In the genomic region with DNA sequence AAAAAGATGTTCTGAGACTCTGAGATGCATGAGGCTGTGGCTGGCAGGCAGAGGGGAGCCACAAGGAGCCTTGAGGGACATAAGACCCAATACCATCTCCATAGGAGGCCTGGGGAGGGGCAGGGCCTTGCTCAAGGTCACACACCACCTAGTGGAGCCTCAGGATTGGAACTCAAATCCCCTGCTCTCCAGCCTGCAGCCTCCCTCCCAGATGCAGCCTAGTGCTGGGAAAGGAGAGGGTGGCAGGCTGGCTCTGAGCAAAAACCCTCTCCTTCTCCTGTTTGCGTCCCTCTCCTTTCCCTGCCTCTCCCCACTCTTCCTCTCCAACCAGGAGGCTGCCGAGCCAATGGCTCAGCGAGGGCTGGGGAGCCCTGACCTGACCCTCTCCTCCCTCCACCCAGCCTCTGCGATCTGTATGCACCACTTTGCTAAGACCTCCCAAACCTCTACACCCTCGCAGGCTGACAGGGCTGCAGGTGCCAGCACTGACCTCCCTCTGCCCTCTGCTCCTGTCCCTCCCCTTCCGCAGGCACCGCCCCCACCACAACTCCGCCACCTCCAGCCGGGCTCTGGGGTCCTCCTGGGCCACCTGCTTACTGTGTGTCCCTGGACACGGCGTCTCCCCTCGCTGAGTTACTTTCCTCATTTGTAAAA, we compare ENCODE assay signal across 1 cellular context.
TF ChIP-seq lines count a peak whose summit lies in the region.

No MANE protein-coding gene starts in this region.

TF ChIP-seq in GM12878, 131 proteins besides CTCF, POLR2A, EP300 and RAD21:
- TF ChIP-seq, protein P1, sequence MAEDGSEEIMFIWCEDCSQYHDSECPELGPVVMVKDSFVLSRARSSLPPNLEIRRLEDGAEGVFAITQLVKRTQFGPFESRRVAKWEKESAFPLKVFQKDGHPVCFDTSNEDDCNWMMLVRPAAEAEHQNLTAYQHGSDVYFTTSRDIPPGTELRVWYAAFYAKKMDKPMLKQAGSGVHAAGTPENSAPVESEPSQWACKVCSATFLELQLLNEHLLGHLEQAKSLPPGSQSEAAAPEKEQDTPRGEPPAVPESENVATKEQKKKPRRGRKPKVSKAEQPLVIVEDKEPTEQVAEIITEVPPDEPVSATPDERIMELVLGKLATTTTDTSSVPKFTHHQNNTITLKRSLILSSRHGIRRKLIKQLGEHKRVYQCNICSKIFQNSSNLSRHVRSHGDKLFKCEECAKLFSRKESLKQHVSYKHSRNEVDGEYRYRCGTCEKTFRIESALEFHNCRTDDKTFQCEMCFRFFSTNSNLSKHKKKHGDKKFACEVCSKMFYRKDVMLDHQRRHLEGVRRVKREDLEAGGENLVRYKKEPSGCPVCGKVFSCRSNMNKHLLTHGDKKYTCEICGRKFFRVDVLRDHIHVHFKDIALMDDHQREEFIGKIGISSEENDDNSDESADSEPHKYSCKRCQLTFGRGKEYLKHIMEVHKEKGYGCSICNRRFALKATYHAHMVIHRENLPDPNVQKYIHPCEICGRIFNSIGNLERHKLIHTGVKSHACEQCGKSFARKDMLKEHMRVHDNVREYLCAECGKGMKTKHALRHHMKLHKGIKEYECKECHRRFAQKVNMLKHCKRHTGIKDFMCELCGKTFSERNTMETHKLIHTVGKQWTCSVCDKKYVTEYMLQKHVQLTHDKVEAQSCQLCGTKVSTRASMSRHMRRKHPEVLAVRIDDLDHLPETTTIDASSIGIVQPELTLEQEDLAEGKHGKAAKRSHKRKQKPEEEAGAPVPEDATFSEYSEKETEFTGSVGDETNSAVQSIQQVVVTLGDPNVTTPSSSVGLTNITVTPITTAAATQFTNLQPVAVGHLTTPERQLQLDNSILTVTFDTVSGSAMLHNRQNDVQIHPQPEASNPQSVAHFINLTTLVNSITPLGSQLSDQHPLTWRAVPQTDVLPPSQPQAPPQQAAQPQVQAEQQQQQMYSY (CRISPR knock-in tag; IDR thresholded peaks at IDR 0.05) = no peak
- no peak for TF ChIP-seq ZBED1 (IDR thresholded peaks at IDR 0.05; ENCODE audit: borderline replicate concordance)
- TF ChIP-seq SPI1 (IDR thresholded peaks at IDR 0.05; ENCODE audit: borderline replicate concordance, insufficient read depth, low read depth, low read length) = no peak
- TF ChIP-seq EED (IDR thresholded peaks at IDR 0.05; ENCODE audit: low read depth) = no peak
- TF ChIP-seq RBBP5 (conservative IDR thresholded peaks at IDR 0.05) = no peak
- TF ChIP-seq CHD4 (IDR thresholded peaks at IDR 0.05) = no peak
- TF ChIP-seq, protein P2, sequence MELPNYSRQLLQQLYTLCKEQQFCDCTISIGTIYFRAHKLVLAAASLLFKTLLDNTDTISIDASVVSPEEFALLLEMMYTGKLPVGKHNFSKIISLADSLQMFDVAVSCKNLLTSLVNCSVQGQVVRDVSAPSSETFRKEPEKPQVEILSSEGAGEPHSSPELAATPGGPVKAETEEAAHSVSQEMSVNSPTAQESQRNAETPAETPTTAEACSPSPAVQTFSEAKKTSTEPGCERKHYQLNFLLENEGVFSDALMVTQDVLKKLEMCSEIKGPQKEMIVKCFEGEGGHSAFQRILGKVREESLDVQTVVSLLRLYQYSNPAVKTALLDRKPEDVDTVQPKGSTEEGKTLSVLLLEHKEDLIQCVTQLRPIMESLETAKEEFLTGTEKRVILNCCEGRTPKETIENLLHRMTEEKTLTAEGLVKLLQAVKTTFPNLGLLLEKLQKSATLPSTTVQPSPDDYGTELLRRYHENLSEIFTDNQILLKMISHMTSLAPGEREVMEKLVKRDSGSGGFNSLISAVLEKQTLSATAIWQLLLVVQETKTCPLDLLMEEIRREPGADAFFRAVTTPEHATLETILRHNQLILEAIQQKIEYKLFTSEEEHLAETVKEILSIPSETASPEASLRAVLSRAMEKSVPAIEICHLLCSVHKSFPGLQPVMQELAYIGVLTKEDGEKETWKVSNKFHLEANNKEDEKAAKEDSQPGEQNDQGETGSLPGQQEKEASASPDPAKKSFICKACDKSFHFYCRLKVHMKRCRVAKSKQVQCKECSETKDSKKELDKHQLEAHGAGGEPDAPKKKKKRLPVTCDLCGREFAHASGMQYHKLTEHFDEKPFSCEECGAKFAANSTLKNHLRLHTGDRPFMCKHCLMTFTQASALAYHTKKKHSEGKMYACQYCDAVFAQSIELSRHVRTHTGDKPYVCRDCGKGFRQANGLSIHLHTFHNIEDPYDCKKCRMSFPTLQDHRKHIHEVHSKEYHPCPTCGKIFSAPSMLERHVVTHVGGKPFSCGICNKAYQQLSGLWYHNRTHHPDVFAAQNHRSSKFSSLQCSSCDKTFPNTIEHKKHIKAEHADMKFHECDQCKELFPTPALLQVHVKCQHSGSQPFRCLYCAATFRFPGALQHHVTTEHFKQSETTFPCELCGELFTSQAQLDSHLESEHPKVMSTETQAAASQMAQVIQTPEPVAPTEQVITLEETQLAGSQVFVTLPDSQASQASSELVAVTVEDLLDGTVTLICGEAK (IDR thresholded peaks at IDR 0.05; ENCODE audit: borderline replicate concordance) = no peak
- TF ChIP-seq, protein P3, sequence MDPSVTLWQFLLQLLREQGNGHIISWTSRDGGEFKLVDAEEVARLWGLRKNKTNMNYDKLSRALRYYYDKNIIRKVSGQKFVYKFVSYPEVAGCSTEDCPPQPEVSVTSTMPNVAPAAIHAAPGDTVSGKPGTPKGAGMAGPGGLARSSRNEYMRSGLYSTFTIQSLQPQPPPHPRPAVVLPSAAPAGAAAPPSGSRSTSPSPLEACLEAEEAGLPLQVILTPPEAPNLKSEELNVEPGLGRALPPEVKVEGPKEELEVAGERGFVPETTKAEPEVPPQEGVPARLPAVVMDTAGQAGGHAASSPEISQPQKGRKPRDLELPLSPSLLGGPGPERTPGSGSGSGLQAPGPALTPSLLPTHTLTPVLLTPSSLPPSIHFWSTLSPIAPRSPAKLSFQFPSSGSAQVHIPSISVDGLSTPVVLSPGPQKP (IDR thresholded peaks at IDR 0.05; ENCODE audit: low read depth, low read length) = no peak
- no peak for TF ChIP-seq STAT1 (conservative IDR thresholded peaks at IDR 0.05)
- TF ChIP-seq GABPA (IDR thresholded peaks at IDR 0.05; ENCODE audit: low read depth) = no peak
- TF ChIP-seq SREBF1 (IDR thresholded peaks at IDR 0.05; ENCODE audit: low read length) = no peak
- TF ChIP-seq, protein P4, sequence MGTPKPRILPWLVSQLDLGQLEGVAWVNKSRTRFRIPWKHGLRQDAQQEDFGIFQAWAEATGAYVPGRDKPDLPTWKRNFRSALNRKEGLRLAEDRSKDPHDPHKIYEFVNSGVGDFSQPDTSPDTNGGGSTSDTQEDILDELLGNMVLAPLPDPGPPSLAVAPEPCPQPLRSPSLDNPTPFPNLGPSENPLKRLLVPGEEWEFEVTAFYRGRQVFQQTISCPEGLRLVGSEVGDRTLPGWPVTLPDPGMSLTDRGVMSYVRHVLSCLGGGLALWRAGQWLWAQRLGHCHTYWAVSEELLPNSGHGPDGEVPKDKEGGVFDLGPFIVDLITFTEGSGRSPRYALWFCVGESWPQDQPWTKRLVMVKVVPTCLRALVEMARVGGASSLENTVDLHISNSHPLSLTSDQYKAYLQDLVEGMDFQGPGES (IDR thresholded peaks at IDR 0.05) = no peak
